ENCODE assay signal across 30 cellular contexts in genomic region chrX:133419911-133420310, GRCh38. TPM values are rescaled to one million over a fixed set of nuclear protein-coding genes. Genes with fewer than 3 reads are reported as not detected.
DNase-seq lines count a peak whose midpoint lies in the region; ATAC-seq, FAIRE-seq and TF ChIP-seq lines count a peak whose summit lies in the region.
"Had no signal": no experiment of that assay in that cellular context is flagged by ENCODE, and none has a peak within 500 bp of the region (broad histone marks: within the 10 kb centered on the region; RNA-seq: fewer than 3 reads in every experiment).

No MANE protein-coding gene starts in this region.

- no peak for ATAC-seq in A549
- ATAC-seq: CD8-positive, alpha-beta T cell had no signal

- H3K27ac ChIP-seq in A549 = no peak overlapping the region
- no peak overlapping the region for H3K27ac ChIP-seq in HEK293 (ENCODE audit: extremely low read depth, low read depth, low read length)
- H3K27ac ChIP-seq: 22Rv1; BLaER1; BLaER1 treated with 17β-estradiol and CSF1 and Interleukin-3, amounts not matched to agents 10 nM and 100 nM; C4-2B had no signal

- TF ChIP-seq EP300 in A549 (IDR thresholded peaks at IDR 0.05) = no peak

- no peaks in the 10 kb centered on the region for H3K9me3 ChIP-seq in A549
- H3K9me3 ChIP-seq in HEK293 (ENCODE audit: control insufficient read depth, insufficient read depth, low read depth, low read length) = no peaks in the 10 kb centered on the region
- H3K9me3 ChIP-seq: BE2C, Caco-2 had no signal

- no peaks in the 10 kb centered on the region for H3K36me3 ChIP-seq in HEK293 (ENCODE audit: control insufficient read depth in 2 of 2, insufficient read depth in 1 of 2, low read length in 2 of 2)
- H3K36me3 ChIP-seq: BE2C; BLaER1; BLaER1 treated with 17β-estradiol and CSF1 and Interleukin-3, amounts not matched to agents 10 nM and 100 nM had no signal

- CTCF ChIA-PET in A549 (lab: Yijun Ruan, JAX) (no interaction called here), HEK293 (lab: Yijun Ruan, JAX) (interaction anchor here (0.5 kb wide), 1 partner anchor 76 kb away, joined by 3 read pairs; no protein-coding TSS in a partner anchor)

- TF ChIP-seq RAD21 in A549 (conservative IDR thresholded peaks at IDR 0.05 in 1 of 2, IDR thresholded peaks at IDR 0.05 in 1 of 2) = no peak

- TF ChIP-seq CTCF in A549 (IDR thresholded peaks at IDR 0.05) = no peak
- TF ChIP-seq CTCF in HEK293 (tag by site-specific recombination; IDR thresholded peaks at IDR 0.05) = no peak

- H3K4me2 ChIP-seq in A549 = no peak overlapping the region
- H3K4me2 ChIP-seq: BLaER1; BLaER1 treated with 17β-estradiol and CSF1 and Interleukin-3, amounts not matched to agents 10 nM and 100 nM had no signal

- TF ChIP-seq POLR2A in A549 (IDR thresholded peaks at IDR 0.05; ENCODE audit: low read length) = no peak

- 0 out of 3 replicates have a peak, but pooled peaks cover 3% of the 10 kb centered on the region for H3K4me1 ChIP-seq in A549
- H3K4me1 ChIP-seq in HEK293 (ENCODE audit: control insufficient read depth, insufficient read depth, low read length) = no peaks in the 10 kb centered on the region
- H3K4me1 ChIP-seq: BE2C, Caco-2 had no signal

- H3K4me3 ChIP-seq in A549 (no peak overlapping the region), HEK293 (ENCODE audit: low read depth, low read length) (no peak overlapping the region)
- H3K4me3 ChIP-seq: BLaER1; BLaER1 treated with 17β-estradiol and CSF1 and Interleukin-3, amounts not matched to agents 10 nM and 100 nM had no signal

- POLR2A ChIA-PET in A549 (lab: Yijun Ruan, JAX) (no interaction called here), HEK293 (lab: Yijun Ruan, JAX) (no interaction called here)

- 75% methylated on average over 2 of the region's 2 CpGs for WGBS in A549 (ENCODE audit: missing lambda C conversion rate)

- DNase-seq in A549 (ENCODE audit: low read depth in 1 of 2, low spot score in 1 of 2) (no peak), GDM1 (lab: John Stamatoyannopoulos, UW) (no peak), NCI-H526 (lab: John Stamatoyannopoulos, UW) (no peak)
- DNase-seq: 8988T; ACHN; AML-193; BE2C; C1 segment of cervical spinal cord; Caco-2; Calu3; CD4-positive, alpha-beta memory T cell; CD4-positive, alpha-beta T cell; CD4-positive, CD25-positive, alpha-beta regulatory T cell; CD8-positive, alpha-beta memory T cell; CD8-positive, alpha-beta T cell; COR-L47; DMS 273 treated with DMSO at 0.1 percent for 48 hours; DMS153; DMS53; DMS79; DMS79 treated with DMSO at 0.1 percent for 48 hours; DND-41; EL had no signal

- no peak for FAIRE-seq in A549 (lab: Jason Lieb, UNC)
- FAIRE-seq: A204.1, D721Med had no signal

TF ChIP-seq in A549, 52 proteins besides CTCF, POLR2A, EP300 and RAD21:
- TF ChIP-seq SREBF2 (IDR thresholded peaks at IDR 0.05) (no peak), ZC3H11A (IDR thresholded peaks at IDR 0.05) (0 out of 2 replicates have a peak, but pooled peaks have one; percentile 12)

TF ChIP-seq in HEK293, 187 proteins besides CTCF, POLR2A, EP300 and RAD21 (continues in another document):
- TF ChIP-seq ZNF664 (tag by site-specific recombination; IDR thresholded peaks at IDR 0.05) = peak; percentile 51; the same call in 1 of the 2 replicates
- no peak for TF ChIP-seq KLF1 (tag by site-specific recombination; IDR thresholded peaks at IDR 0.05)
- TF ChIP-seq ZSCAN5A (tag by site-specific recombination; IDR thresholded peaks at IDR 0.05) = no peak
- no peak for TF ChIP-seq ZNF148 (tag by site-specific recombination; IDR thresholded peaks at IDR 0.05; ENCODE audit: borderline replicate concordance)
- TF ChIP-seq ZNF623 (tag by site-specific recombination; IDR thresholded peaks at IDR 0.05) = peak; percentile 63
- no peak for TF ChIP-seq ZNF521 (tag by site-specific recombination; IDR thresholded peaks at IDR 0.05)
- no peak for TF ChIP-seq ZNF354C (tag by site-specific recombination; IDR thresholded peaks at IDR 0.05; ENCODE audit: borderline replicate concordance, low read depth)
- no peak for TF ChIP-seq ZSCAN18 (tag by site-specific recombination; IDR thresholded peaks at IDR 0.05)
- peak; percentile 18; the same call in 1 of the 2 replicates for TF ChIP-seq ZNF654 (tag by site-specific recombination; IDR thresholded peaks at IDR 0.05; ENCODE audit: low read depth)
- TF ChIP-seq ZNF514 (tag by site-specific recombination; IDR thresholded peaks at IDR 0.05) = peak; percentile 49; the same call in 1 of the 2 replicates
- TF ChIP-seq ZNF530 (tag by site-specific recombination; IDR thresholded peaks at IDR 0.05; ENCODE audit: low read depth) = peak; percentile 71; the same call in 1 of the 2 replicates
- no peak for TF ChIP-seq HOXA7 (CRISPR knock-in tag; IDR thresholded peaks at IDR 0.05; ENCODE audit: borderline replicate concordance)
- TF ChIP-seq, protein P1, sequence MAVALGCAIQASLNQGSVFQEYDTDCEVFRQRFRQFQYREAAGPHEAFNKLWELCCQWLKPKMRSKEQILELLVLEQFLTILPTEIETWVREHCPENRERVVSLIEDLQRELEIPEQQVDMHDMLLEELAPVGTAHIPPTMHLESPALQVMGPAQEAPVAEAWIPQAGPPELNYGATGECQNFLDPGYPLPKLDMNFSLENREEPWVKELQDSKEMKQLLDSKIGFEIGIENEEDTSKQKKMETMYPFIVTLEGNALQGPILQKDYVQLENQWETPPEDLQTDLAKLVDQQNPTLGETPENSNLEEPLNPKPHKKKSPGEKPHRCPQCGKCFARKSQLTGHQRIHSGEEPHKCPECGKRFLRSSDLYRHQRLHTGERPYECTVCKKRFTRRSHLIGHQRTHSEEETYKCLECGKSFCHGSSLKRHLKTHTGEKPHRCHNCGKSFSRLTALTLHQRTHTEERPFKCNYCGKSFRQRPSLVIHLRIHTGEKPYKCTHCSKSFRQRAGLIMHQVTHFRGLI (tag by site-specific recombination; IDR thresholded peaks at IDR 0.05) = no peak
- 0 out of 2 replicates have a peak, but pooled peaks have one; percentile 19 for TF ChIP-seq ZNF19 (tag by site-specific recombination; IDR thresholded peaks at IDR 0.05; ENCODE audit: low read depth)
- no peak for TF ChIP-seq ZNF792 (tag by site-specific recombination; IDR thresholded peaks at IDR 0.05)
- 0 out of 2 replicates have a peak, but pooled peaks have one; percentile 61 for TF ChIP-seq ZNF791 (tag by site-specific recombination; IDR thresholded peaks at IDR 0.05)
- 0 out of 2 replicates have a peak, but pooled peaks have one; percentile 51 for TF ChIP-seq RBAK (tag by site-specific recombination; IDR thresholded peaks at IDR 0.05)
- peak; percentile 41; the same call in 1 of the 2 replicates for TF ChIP-seq GLI2 (tag by site-specific recombination; IDR thresholded peaks at IDR 0.05; ENCODE audit: borderline replicate concordance, low read depth)
- peak; percentile 25; the same call in 1 of the 2 replicates for TF ChIP-seq KLF7 (tag by site-specific recombination; IDR thresholded peaks at IDR 0.05; ENCODE audit: borderline replicate concordance)
- 0 out of 2 replicates have a peak, but pooled peaks have one; percentile 22 for TF ChIP-seq GFI1B (tag by site-specific recombination; IDR thresholded peaks at IDR 0.05)
- TF ChIP-seq ZNF426 (tag by site-specific recombination; IDR thresholded peaks at IDR 0.05) = peak; percentile 76

RNA-seq across cellular contexts. Expression of gene GPC4, which starts 4.6 kb away (rescaled TPM):
- polyA plus RNA-seq in A549 (2011; rRNA removed) = 0.03 TPM in 1 of 2 replicates, not detected in the other
- polyA plus RNA-seq in A549 (2012; cell fraction: cytosol; rRNA removed) = 0.01 TPM in 1 of 2 replicates, not detected in the other
- polyA plus RNA-seq in A549 (2012; cell fraction: nucleus; rRNA removed) = 0.01 TPM in 1 of 2 replicates, not detected in the other
- polyA plus RNA-seq in A549 (2017; fragmentation: RNase III; extraction: RNeasy Plus Mini Kit Qiagen cat#74134 plus additional on column Dnase treatment) = 0.01 TPM in 1 of 3 replicates, not detected in the others
- polyA minus RNA-seq in A549 (2011; rRNA and poly(A)+ RNA removed) = not detected in 2 replicates
- polyA plus RNA-seq: CD4-positive, alpha-beta memory T cell; CD4-positive, CD25-positive, alpha-beta regulatory T cell; CD8-positive, alpha-beta memory T cell had no signal

Comparison
In these comparisons a context has a peak if more than half of its experiments do, and no peak if none do; other contexts are left out.
1. Of the 5 proteins assayed by ChIP-seq in both HEK293 and A549: peak only in HEK293: REST; only in A549: none; in both: none; in neither: 4.